In the genomic region with DNA sequence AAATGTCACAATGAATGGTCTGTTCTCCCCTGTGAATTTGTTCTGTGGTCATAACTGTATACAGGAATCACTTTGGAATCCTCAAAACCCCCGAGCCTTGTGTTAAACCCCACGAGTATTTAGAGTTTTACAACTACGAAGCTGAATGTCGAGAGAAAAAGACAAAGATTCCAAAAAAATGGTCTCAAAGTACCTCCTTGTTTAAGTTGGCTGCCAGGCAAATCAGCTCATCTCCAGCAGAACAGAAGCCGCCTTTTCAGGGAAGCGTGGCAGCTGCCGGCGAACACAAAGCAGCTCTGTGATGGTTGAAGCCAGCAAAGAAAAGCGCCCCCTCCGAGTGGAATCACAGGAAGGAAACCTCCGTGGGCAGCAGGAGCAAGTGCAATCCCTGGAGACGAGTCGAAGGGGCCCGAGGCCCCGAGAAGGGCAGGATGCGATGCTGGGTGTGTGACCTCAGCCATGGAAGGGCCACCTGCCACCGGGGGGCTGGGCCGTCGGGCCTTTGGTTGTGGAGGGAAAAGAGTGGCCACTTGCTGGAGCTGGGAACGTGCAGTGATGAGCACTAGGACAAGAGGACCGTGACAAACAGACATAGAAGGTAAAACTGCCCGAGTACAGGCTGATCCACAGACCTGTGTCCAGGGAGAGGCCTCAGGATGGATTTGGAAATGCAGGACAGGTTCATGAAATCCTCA, we compare ENCODE assay signal across 24 cellular contexts.
DNase-seq lines count a peak whose midpoint lies in the region; ATAC-seq and TF ChIP-seq lines count a peak whose summit lies in the region.
"Had no signal": no experiment of that assay in that cellular context is flagged by ENCODE, and none has a peak within 500 bp of the region (broad histone marks: within the 10 kb centered on the region; RNA-seq: fewer than 3 reads in every experiment).

No MANE protein-coding gene starts in this region.

- peak in 47 of 56 donors; percentile 7 to 71 (median 35) for TF ChIP-seq CTCF in dorsolateral prefrontal cortex (IDR thresholded peaks at IDR 0.05 in 54 of 56, conservative IDR thresholded peaks at IDR 0.05 in 2 of 56; ENCODE audit: low read depth in 1 of 56, partially characterized antibody in 56 of 56)
- no peak for TF ChIP-seq CTCF in GM20000 (IDR thresholded peaks at IDR 0.05; ENCODE audit: extremely low read depth, missing control alignments)

- intact Hi-C loops in dorsolateral prefrontal cortex (cut with DNase I), result loop anchor here (5.0 to 10.0 kb wide), 3 partner anchors 82 to 957 kb away; no protein-coding TSS in a partner anchor

- no peak overlapping the region for H3K4me3 Mint-ChIP-seq in naive thymus-derived CD8-positive, alpha-beta T cell
- H3K4me3 Mint-ChIP-seq: activated CD4-positive, alpha-beta memory T cell treated with anti-CD3 and anti-CD28 coated beads for 36 hours; activated naive CD4-positive, alpha-beta T cell treated with anti-CD3 and anti-CD28 coated beads, Interleukin-2, amount 50 U/mL, for 24 hours; CD8-positive, alpha-beta T cell; T-helper 2 cell treated with Interferon-gamma antibody and Interleukin-4, amounts not matched to agents 5 μg/mL and 100 μg/mL, for 36 hours; WTC11 had no signal

- H3K9me3 ChIP-seq in mesodermal cell (ENCODE audit: control insufficient read depth, low read length), result no peaks in the 10 kb centered on the region
- H3K9me3 ChIP-seq: gastrocnemius medialis, vagina had no signal

- POLR2A ChIA-PET in naive thymus-derived CD8-positive, alpha-beta T cell (lab: Charles Lee), result no interaction called here

- no peak overlapping the region for H3K27ac Mint-ChIP-seq in naive thymus-derived CD8-positive, alpha-beta T cell
- H3K27ac Mint-ChIP-seq: activated CD4-positive, alpha-beta memory T cell treated with anti-CD3 and anti-CD28 coated beads for 36 hours; activated naive CD4-positive, alpha-beta T cell treated with anti-CD3 and anti-CD28 coated beads, Interleukin-2, amount 50 U/mL, for 24 hours; CD8-positive, alpha-beta T cell; T-helper 2 cell treated with Interferon-gamma antibody and Interleukin-4, amounts not matched to agents 5 μg/mL and 100 μg/mL, for 36 hours; WTC11 had no signal

- WGBS in mesodermal cell (ENCODE audit: insufficient coverage in 2 of 2), 2 experiments, result 89% methylated on average over 22 of the region's 22 CpGs

- H3K36me3 ChIP-seq in mesodermal cell (ENCODE audit: control insufficient read depth, insufficient read depth, low read length), result no peaks in the 10 kb centered on the region
- H3K36me3 ChIP-seq: brain microvascular endothelial cell, gastrocnemius medialis, left lung, Peyer's patch, vagina had no signal

- H3K4me1 Mint-ChIP-seq in naive thymus-derived CD8-positive, alpha-beta T cell, result no peaks in the 10 kb centered on the region
- H3K4me1 Mint-ChIP-seq: activated naive CD4-positive, alpha-beta T cell treated with anti-CD3 and anti-CD28 coated beads, Interleukin-2, amount 50 U/mL, for 24 hours; WTC11 had no signal

- H3K27me3 Mint-ChIP-seq in naive thymus-derived CD8-positive, alpha-beta T cell, result no peaks in the 10 kb centered on the region
- H3K27me3 Mint-ChIP-seq: activated CD4-positive, alpha-beta memory T cell treated with anti-CD3 and anti-CD28 coated beads for 36 hours; activated naive CD4-positive, alpha-beta T cell treated with anti-CD3 and anti-CD28 coated beads, Interleukin-2, amount 50 U/mL, for 24 hours had no signal

- peaks cover 0 to 29% (median 11%) of the 10 kb centered on the region in 9 donors for H3K9me3 Mint-ChIP-seq in naive thymus-derived CD8-positive, alpha-beta T cell
- H3K9me3 Mint-ChIP-seq: activated naive CD4-positive, alpha-beta T cell treated with anti-CD3 and anti-CD28 coated beads, Interleukin-2, amount 50 U/mL, for 24 hours had no signal

- H3K4me1 ChIP-seq in mesodermal cell (ENCODE audit: control insufficient read depth, insufficient read depth, low read length, poor library complexity, severe bottlenecking), result peaks cover 7% of the 10 kb centered on the region
- H3K4me1 ChIP-seq: gastrocnemius medialis, left lung, Peyer's patch, vagina had no signal

- no peaks in the 10 kb centered on the region for H3K36me3 Mint-ChIP-seq in naive thymus-derived CD8-positive, alpha-beta T cell
- H3K36me3 Mint-ChIP-seq: activated naive CD4-positive, alpha-beta T cell treated with anti-CD3 and anti-CD28 coated beads, Interleukin-2, amount 50 U/mL, for 24 hours; CD8-positive, alpha-beta T cell had no signal

- H3K4me3 ChIP-seq in dorsolateral prefrontal cortex (peak overlapping the region in 54 of 59 donors; percentile 22 to 66 (median 45)), mesodermal cell (ENCODE audit: extremely low read depth, insufficient read depth, low read length, poor library complexity, severe bottlenecking) (no peak overlapping the region)
- H3K4me3 ChIP-seq: gastrocnemius medialis, left lung, Peyer's patch, SK-N-MC, vagina had no signal

- DNase-seq in NCI-H526 (lab: John Stamatoyannopoulos, UW) (peak; percentile 55 to 85), dorsolateral prefrontal cortex (peak; percentile 13 to 89 (median 84)), substantia nigra (lab: John Stamatoyannopoulos, UW) (peak; percentile 33 to 90 (median 75)), NCI-H748 treated with DMSO at 0.1 percent for 48 hours (lab: John Stamatoyannopoulos, UW) (no peak), GM20000 (ENCODE audit: low spot score) (no peak)
- DNase-seq in naive thymus-derived CD8-positive, alpha-beta T cell, result no peak
- DNase-seq: activated CD4-positive, alpha-beta memory T cell treated with anti-CD3 and anti-CD28 coated beads for 36 hours; activated T-cell treated with anti-CD3 and anti-CD28 coated beads, Interleukin-2, amount 50 U/mL, for 1 hour; brain microvascular endothelial cell; CD8-positive, alpha-beta T cell; gastrocnemius medialis; HCEC 1CT; NCI-H146; Peyer's patch; stimulated activated CD4-positive, alpha-beta T cell treated with anti-CD3 and anti-CD28 coated beads, Interleukin-4, amount 100 ng/mL, for 1 hour had no signal

- ATAC-seq in naive thymus-derived CD8-positive, alpha-beta T cell, result no peak
- ATAC-seq in GM18868 (IDR thresholded peaks at IDR 0.05; ENCODE audit: unreplicated experiment), result no peak
- ATAC-seq: CD8-positive, alpha-beta T cell; gastrocnemius medialis; left lung had no signal

- peak overlapping the region; percentile 49 to 100 (median 94) for H3K27ac ChIP-seq in dorsolateral prefrontal cortex
- peak overlapping the region; percentile 82 for H3K27ac ChIP-seq in mesodermal cell (ENCODE audit: low read depth, low read length, severe bottlenecking)
- peak overlapping the region; percentile 97 for H3K27ac ChIP-seq in substantia nigra (ENCODE audit: low read depth, low read length, poor library complexity, severe bottlenecking)
- H3K27ac ChIP-seq: brain microvascular endothelial cell, epithelial cell of prostate, gastrocnemius medialis, left lung, Peyer's patch, SK-N-MC, vagina had no signal

- no peaks in the 10 kb centered on the region for H3K27me3 ChIP-seq in dorsolateral prefrontal cortex
- H3K27me3 ChIP-seq: brain microvascular endothelial cell, gastrocnemius medialis, left lung, Peyer's patch, vagina had no signal

Comparison
In these comparisons a context has a peak if more than half of its experiments do, and no peak if none do; other contexts are left out.
1. DNase-seq: peak in NCI-H526 (2 of 2), dorsolateral prefrontal cortex (10 of 10) and substantia nigra (49 of 49); none in naive thymus-derived CD8-positive, alpha-beta T cell (0 of 10), NCI-H748 treated with DMSO at 0.1 percent for 48 hours (single experiment) and GM20000 (single experiment).
2. Peak in every context shown above with its lines, with median percentiles within 50 percentile points of each other: H3K27ac ChIP-seq.